In genomic region chr5:10674096-10674495, GRCh38 we compare ENCODE assay signal across 25 cellular contexts.
"Had no signal": no experiment of that assay in that cellular context is flagged by ENCODE, and none has a peak within 500 bp of the region (broad histone marks: within the 10 kb centered on the region; RNA-seq: fewer than 3 reads in every experiment).

No MANE protein-coding gene starts in this region.

- ATAC-seq: activated naive CD4-positive, alpha-beta T cell treated with anti-CD3 and anti-CD28 coated beads, Interleukin-2, amount 50 U/mL, for 72 hours; esophagus mucosa; WTC11 had no signal

- H3K4me1 Mint-ChIP-seq: activated CD4-positive, alpha-beta T cell treated with anti-CD3 and anti-CD28 coated beads, Interleukin-2, amount 10 ng/mL, durations not matched to agents 7 days and 5 days; activated naive CD4-positive, alpha-beta T cell treated with anti-CD3 and anti-CD28 coated beads, Interleukin-2, amount 10 ng/mL, durations not matched to agents 7 days and 5 days; WTC11 had no signal

- H3K9me3 ChIP-seq: ascending aorta, breast epithelium, colonic mucosa had no signal

- H3K27ac Mint-ChIP-seq: activated CD4-positive, alpha-beta memory T cell treated with anti-CD3 and anti-CD28 coated beads, Interleukin-2, amount 10 ng/mL, durations not matched to agents 7 days and 5 days; activated CD4-positive, alpha-beta T cell treated with anti-CD3 and anti-CD28 coated beads, Interleukin-2, amount 10 ng/mL, durations not matched to agents 7 days and 5 days; activated naive CD4-positive, alpha-beta T cell treated with anti-CD3 and anti-CD28 coated beads, Interleukin-2, amount 10 ng/mL, durations not matched to agents 7 days and 5 days; activated naive CD8-positive, alpha-beta T cell treated with anti-CD3 and anti-CD28 coated beads, Interleukin-2, amount 10 ng/mL, durations not matched to agents 7 days and 5 days; activated T-cell treated with anti-CD3 and anti-CD28 coated beads, Interleukin-2, amount 50 U/mL, for 24 hours; activated T-cell treated with anti-CD3 and anti-CD28 coated beads, Interleukin-2, amount 50 U/mL, for 72 hours; brain; WTC11 had no signal

- H3K4me3 Mint-ChIP-seq: activated CD4-positive, alpha-beta memory T cell treated with anti-CD3 and anti-CD28 coated beads, Interleukin-2, amount 10 ng/mL, durations not matched to agents 7 days and 5 days; activated CD4-positive, alpha-beta T cell treated with anti-CD3 and anti-CD28 coated beads, Interleukin-2, amount 10 ng/mL, durations not matched to agents 7 days and 5 days; activated naive CD4-positive, alpha-beta T cell treated with anti-CD3 and anti-CD28 coated beads, Interleukin-2, amount 10 ng/mL, durations not matched to agents 7 days and 5 days; activated naive CD8-positive, alpha-beta T cell treated with anti-CD3 and anti-CD28 coated beads, Interleukin-2, amount 10 ng/mL, durations not matched to agents 7 days and 5 days; activated T-cell treated with anti-CD3 and anti-CD28 coated beads, Interleukin-2, amount 50 U/mL, for 24 hours; activated T-cell treated with anti-CD3 and anti-CD28 coated beads, Interleukin-2, amount 50 U/mL, for 72 hours; brain; WTC11 had no signal

- H3K27me3 ChIP-seq: ascending aorta, breast epithelium, cardiac muscle cell, colonic mucosa had no signal

- H3K9me3 Mint-ChIP-seq: activated CD4-positive, alpha-beta T cell treated with anti-CD3 and anti-CD28 coated beads, Interleukin-2, amount 10 ng/mL, durations not matched to agents 7 days and 5 days had no signal

- H3K27ac ChIP-seq: ascending aorta, breast epithelium, cardiac muscle cell, colonic mucosa had no signal

- H3K36me3 ChIP-seq: breast epithelium, cardiac muscle cell, colonic mucosa had no signal

- H3K4me3 ChIP-seq: ascending aorta, breast epithelium, cardiac muscle cell, colonic mucosa had no signal

- DNase-seq: activated CD4-positive, alpha-beta memory T cell treated with anti-CD3 and anti-CD28 coated beads, Interleukin-2, amount 10 ng/mL, durations not matched to agents 7 days and 5 days; activated CD4-positive, alpha-beta T cell treated with anti-CD3 and anti-CD28 coated beads for 1 hour; activated CD4-positive, alpha-beta T cell treated with anti-CD3 and anti-CD28 coated beads for 4 hours; activated CD4-positive, alpha-beta T cell treated with anti-CD3 and anti-CD28 coated beads, Interleukin-2, amount 10 ng/mL, durations not matched to agents 7 days and 5 days; activated CD4-positive, alpha-beta T cell treated with anti-CD3 and anti-CD28 coated beads, Interleukin-2, amount 50 U/mL, for 4 hours; activated CD8-positive, alpha-beta memory T cell treated with anti-CD3 and anti-CD28 coated beads, Interleukin-2, amount 50 U/mL, for 48 hours; activated gamma-delta T cell; activated naive CD4-positive, alpha-beta T cell; activated naive CD8-positive, alpha-beta T cell treated with anti-CD3 and anti-CD28 coated beads, Interleukin-2, amount 10 ng/mL, durations not matched to agents 7 days and 5 days; activated T-cell treated with anti-CD3 and anti-CD28 coated beads for 4 hours; activated T-cell treated with anti-CD3 and anti-CD28 coated beads, Interleukin-2, amount 50 U/mL, for 24 hours; activated T-cell treated with anti-CD3 and anti-CD28 coated beads, Interleukin-2, amount 50 U/mL, for 72 hours; central memory CD4-positive, alpha-beta T cell; cerebellar nuclear complex; colonic mucosa; effector CD8-positive, alpha-beta T cell; T-helper 2 cell had no signal

- H3K27me3 Mint-ChIP-seq: activated T-cell treated with anti-CD3 and anti-CD28 coated beads, Interleukin-2, amount 50 U/mL, for 24 hours; brain had no signal
